ENCODE assay signal across 21 cellular contexts in genomic region chr7:143018931-143019330, GRCh38. TPM values are rescaled to one million over a fixed set of nuclear protein-coding genes. Genes with fewer than 3 reads are reported as not detected.
DNase-seq lines count a peak whose midpoint lies in the region; ATAC-seq, FAIRE-seq and TF ChIP-seq lines count a peak whose summit lies in the region.
"Had no signal": no experiment of that assay in that cellular context is flagged by ENCODE, and none has a peak within 500 bp of the region (broad histone marks: within the 10 kb centered on the region; RNA-seq: fewer than 3 reads in every experiment).

No MANE protein-coding gene starts in this region.

- peaks cover 0 to 6% (median 0%) of the 10 kb centered on the region in 3 donors for H3K4me1 Mint-ChIP-seq in T-cell

- CTCF ChIA-PET in endothelial cell of umbilical vein (lab: Charles Lee), result interaction anchor here (0.8 to 26.4 kb wide), 4 partner anchors 11 to 200 kb away, joined by 3 to 967 read pairs (median 8); partner anchors contain the start of gene TAS2R40
- CTCF ChIA-PET in T-cell (lab: Charles Lee), result interaction anchor here in 1 of 2 donors (1.5 kb wide), 2 partner anchors 11 to 13 kb away, joined by 4 to 5 read pairs; no protein-coding TSS in a partner anchor

- POLR2A ChIA-PET in endothelial cell of umbilical vein (lab: Charles Lee) (no interaction called here), T-cell (lab: Charles Lee) (no interaction called here)

- H3K27me3 ChIP-seq in SJSA1 (replicated peaks) (no peaks in the 10 kb centered on the region), endothelial cell of umbilical vein (ENCODE audit: control insufficient read depth in 2 of 2, insufficient read depth in 2 of 2, low read length in 2 of 2) (no peaks in the 10 kb centered on the region)
- H3K27me3 ChIP-seq: BE2C had no signal

- H3K36me3 ChIP-seq in SJSA1 (no peaks in the 10 kb centered on the region), endothelial cell of umbilical vein (ENCODE audit: control insufficient read depth in 2 of 2, extremely low read depth in 1 of 2, insufficient read depth in 2 of 2, low read length in 2 of 2) (no peaks in the 10 kb centered on the region)
- H3K36me3 ChIP-seq: BE2C had no signal

- H3K9me1 ChIP-seq in endothelial cell of umbilical vein (replicated peaks; ENCODE audit: control insufficient read depth, extremely low read depth, insufficient read depth, low read length), result no peaks in the 10 kb centered on the region

- H3K27ac ChIP-seq in SJSA1 (peak overlapping the region; percentile 90), endothelial cell of umbilical vein (ENCODE audit: insufficient read depth, low read depth, low read length) (peak overlapping the region; percentile 55)

- no peaks in the 10 kb centered on the region for H3K9me3 ChIP-seq in SJSA1 (replicated peaks)
- H3K9me3 ChIP-seq in endothelial cell of umbilical vein (replicated peaks; ENCODE audit: control insufficient read depth, insufficient read depth, low read length), result no peaks in the 10 kb centered on the region
- H3K9me3 ChIP-seq: BE2C had no signal

- no peaks in the 10 kb centered on the region for H3K36me3 Mint-ChIP-seq in T-cell

- no peaks in the 10 kb centered on the region for H3K79me2 ChIP-seq in endothelial cell of umbilical vein (ENCODE audit: control insufficient read depth, insufficient read depth, low read length)

- no peak for TF ChIP-seq CTCF in endothelial cell of umbilical vein (IDR thresholded peaks at IDR 0.05; ENCODE audit: extremely low read depth in 1 of 2, insufficient read depth in 1 of 2, low read depth in 1 of 2, low read length in 2 of 2)

- H3K4me3 ChIP-seq in SJSA1 (no peak overlapping the region), endothelial cell of umbilical vein (replicated peaks in 1 of 3; ENCODE audit: insufficient read depth in 1 of 3, low read depth in 1 of 3, low read length in 3 of 3) (no peak overlapping the region)
- H3K4me3 ChIP-seq: GM12878 had no signal

- dilution Hi-C loops in endothelial cell of umbilical vein (cut with MboI; ENCODE audit: extremely low pct_ligation_motif_present, low sequenced_read_pairs), result loop anchor here (25.0 kb wide), 1 partner anchor 193 kb away; the partner anchor contains the start of gene TAS2R40

- H3K4me1 ChIP-seq in SJSA1 (replicated peaks) (peaks cover 58% of the 10 kb centered on the region), endothelial cell of umbilical vein (ENCODE audit: control insufficient read depth, extremely low read depth, insufficient read depth, low read length) (peaks cover 22% of the 10 kb centered on the region)
- H3K4me1 ChIP-seq: BE2C had no signal

- no peak overlapping the region for H3K9ac ChIP-seq in endothelial cell of umbilical vein (replicated peaks; ENCODE audit: extremely low read depth, insufficient read depth, low read length)

- FAIRE-seq in endothelial cell of umbilical vein (lab: Jason Lieb, UNC), result no peak
- FAIRE-seq: GM12878 had no signal

- H4K20me1 ChIP-seq in endothelial cell of umbilical vein (replicated peaks; ENCODE audit: control insufficient read depth, extremely low read depth, insufficient read depth, low read length), result no peaks in the 10 kb centered on the region

- H3K4me3 Mint-ChIP-seq in T-cell, result no peak overlapping the region
- H3K4me3 Mint-ChIP-seq: H9, HFFc6 had no signal

- H2AFZ ChIP-seq in endothelial cell of umbilical vein (ENCODE audit: low read depth, low read length), result no peak overlapping the region

- peak; percentile 9 for DNase-seq in HT1080 (ENCODE audit: low read depth)
- DNase-seq in SJSA1 (ENCODE audit: low read depth in 1 of 2, low spot score in 2 of 2), result no peak
- DNase-seq in endothelial cell of umbilical vein (ENCODE audit: low read depth, low spot score), result peak; percentile 73
- peak; percentile 46 for DNase-seq in pulmonary artery endothelial cell (ENCODE audit: low read depth, low spot score)
- DNase-seq in stimulated activated CD8-positive, alpha-beta memory T cell treated with anti-CD3 and anti-CD28 coated beads, Interleukin-4, amount 100 ng/mL, for 48 hours, result no peak
- no peak for DNase-seq in COLO829 (ENCODE audit: low spot score)
- no peak for DNase-seq in T-cell
- DNase-seq: BE2C, DMS79, H9, HFFc6, KBM-7, NCI-H1048, NCI-H1417 treated with DMSO at 0.1 percent for 48 hours, NCI-H187, NCI-H446, NCI-H526 had no signal

- peaks cover 12 to 13% of the 10 kb centered on the region in 2 donors for H3K27me3 Mint-ChIP-seq in T-cell

- H3K9me3 Mint-ChIP-seq in T-cell, result peaks cover 0 to 8% (median 5%) of the 10 kb centered on the region in 3 donors
- H3K9me3 Mint-ChIP-seq: H9, HFFc6 had no signal

- no peak for ATAC-seq in T-cell (replicated peaks in 1 of 4)
- ATAC-seq: GM12878, Right ventricle myocardium inferior had no signal

- H3K4me2 ChIP-seq in endothelial cell of umbilical vein (ENCODE audit: insufficient read depth, low read length), result peak overlapping the region; percentile 52

- intact Hi-C loops in endothelial cell of umbilical vein (cut with micrococcal nuclease), result loop anchor here (10.0 kb wide), 1 partner anchor 486 kb away; no protein-coding TSS in a partner anchor

- no peak overlapping the region for H3K27ac Mint-ChIP-seq in T-cell
- H3K27ac Mint-ChIP-seq: H9, HFFc6 had no signal

- no TSS peak for BruUV-seq in endothelial cell of umbilical vein (replicated peaks; lab: Mats Ljungman, UMichigan)

- no peak for TF ChIP-seq POLR2A in endothelial cell of umbilical vein (IDR thresholded peaks at IDR 0.05; ENCODE audit: low read depth, low read length)

TF ChIP-seq in endothelial cell of umbilical vein, 7 proteins besides CTCF, POLR2A, EP300 and RAD21:
- TF ChIP-seq FOS (IDR thresholded peaks at IDR 0.05; ENCODE audit: borderline replicate concordance, insufficient read depth, low read length) (peak; percentile 79), JUN (IDR thresholded peaks at IDR 0.05; ENCODE audit: borderline replicate concordance, insufficient read depth, insufficient read length, low read depth) (peak; percentile 87), MYC (IDR thresholded peaks at IDR 0.05; ENCODE audit: low read depth, low read length) (no peak), GATA2 (IDR thresholded peaks at IDR 0.05; ENCODE audit: insufficient read depth, insufficient read length, low read depth, low read length) (no peak), EZH2 (IDR thresholded peaks at IDR 0.05; ENCODE audit: borderline replicate concordance, low read depth, low read length, severe bottlenecking) (no peak)
TF ChIP-seq in endothelial cell of umbilical vein: peak in this region for 2.

RNA-seq across cellular contexts. Expression of gene OR9A2, which starts 8.0 kb away (rescaled TPM):
- not detected in 2 replicates for total RNA-seq in HT1080 (2014; rRNA removed; shearing (Covaris generic))
- not detected in 2 replicates for polyA plus RNA-seq in HT1080 (2015; cell fraction: cytosol; rRNA removed)
- polyA plus RNA-seq in HT1080 (2015; cell fraction: nucleus; rRNA removed), result not detected in 2 replicates
- not detected in 2 replicates for total RNA-seq in SJSA1 (2014; rRNA removed; shearing (Covaris generic))
- total RNA-seq in endothelial cell of umbilical vein (not detected in 2 replicates), pulmonary artery endothelial cell (not detected in 2 replicates), T-cell (not detected)
- polyA plus RNA-seq in endothelial cell of umbilical vein, result not detected in 2 replicates
- not detected in 2 replicates for polyA plus RNA-seq in endothelial cell of umbilical vein (2011; cell fraction: cytosol; rRNA removed)
- polyA plus RNA-seq in endothelial cell of umbilical vein (2011; cell fraction: nucleus; rRNA removed), result not detected in 2 replicates
- not detected in 2 replicates for polyA plus RNA-seq in endothelial cell of umbilical vein (2012)
- 1.5 TPM in 1 of 2 replicates, not detected in the other for polyA minus RNA-seq in endothelial cell of umbilical vein
- not detected for polyA minus RNA-seq in endothelial cell of umbilical vein (2011; cell fraction: cytosol; rRNA and poly(A)+ RNA removed)
- polyA minus RNA-seq in endothelial cell of umbilical vein (2011; cell fraction: nucleus; rRNA and poly(A)+ RNA removed), result 2.7 and 2.8 TPM in 2 replicates
- total RNA-seq: A673, GM12878, H9, HFFc6, Right ventricle myocardium inferior, SK-MEL-5 had no signal
- polyA plus RNA-seq: GM12878 had no signal

RNA-seq across cellular contexts. Expression of gene OR6V1, which starts 33.2 kb away (rescaled TPM):
- not detected in 2 replicates for total RNA-seq in HT1080 (2014; rRNA removed; shearing (Covaris generic))
- not detected in 2 replicates for polyA plus RNA-seq in HT1080 (2015; cell fraction: cytosol; rRNA removed)
- polyA plus RNA-seq in HT1080 (2015; cell fraction: nucleus; rRNA removed), result not detected in 2 replicates
- total RNA-seq in SJSA1 (2014; rRNA removed; shearing (Covaris generic)), result not detected in 2 replicates
- not detected in 2 replicates for total RNA-seq in endothelial cell of umbilical vein
- polyA plus RNA-seq in endothelial cell of umbilical vein, result not detected in 2 replicates
- not detected in 2 replicates for polyA plus RNA-seq in endothelial cell of umbilical vein (2011; cell fraction: cytosol; rRNA removed)
- polyA plus RNA-seq in endothelial cell of umbilical vein (2011; cell fraction: nucleus; rRNA removed), result not detected in 2 replicates
- not detected in 2 replicates for polyA plus RNA-seq in endothelial cell of umbilical vein (2012)
- not detected in 2 replicates for polyA minus RNA-seq in endothelial cell of umbilical vein
- not detected for polyA minus RNA-seq in endothelial cell of umbilical vein (2011; cell fraction: cytosol; rRNA and poly(A)+ RNA removed)
- polyA minus RNA-seq in endothelial cell of umbilical vein (2011; cell fraction: nucleus; rRNA and poly(A)+ RNA removed), result not detected in 2 replicates
- total RNA-seq in pulmonary artery endothelial cell, result not detected in 2 replicates
- not detected for total RNA-seq in T-cell
- total RNA-seq: A673, GM12878, H9, HFFc6, Right ventricle myocardium inferior, SK-MEL-5 had no signal
- polyA plus RNA-seq: GM12878 had no signal

RNA-seq across cellular contexts. Expression of gene KEL, which starts 56.8 kb away (rescaled TPM):
- not detected in 2 replicates for total RNA-seq in HT1080 (2014; rRNA removed; shearing (Covaris generic))
- polyA plus RNA-seq in HT1080 (2015; cell fraction: cytosol; rRNA removed), result 0.25 and 0.26 TPM in 2 replicates
- 0.22 and 0.27 TPM in 2 replicates for polyA plus RNA-seq in HT1080 (2015; cell fraction: nucleus; rRNA removed)
- total RNA-seq in SJSA1 (2014; rRNA removed; shearing (Covaris generic)), result 1.1 and 5.1 TPM in 2 replicates
- total RNA-seq in endothelial cell of umbilical vein (0.23 and 1.2 TPM in 2 replicates), pulmonary artery endothelial cell (not detected in 2 replicates), T-cell (under 1 TPM; 0.14 to 0.82 (median 0.28) TPM)
- 0.13 and 0.30 TPM in 2 replicates for polyA plus RNA-seq in endothelial cell of umbilical vein
- polyA plus RNA-seq in endothelial cell of umbilical vein (2011; cell fraction: cytosol; rRNA removed), result 0.04 and 0.08 TPM in 2 replicates
- 0.46 and 0.88 TPM in 2 replicates for polyA plus RNA-seq in endothelial cell of umbilical vein (2011; cell fraction: nucleus; rRNA removed)
- polyA plus RNA-seq in endothelial cell of umbilical vein (2012), result 0.33 TPM in 1 of 2 replicates, not detected in the other
- 0.36 and 5.2 TPM in 2 replicates for polyA minus RNA-seq in endothelial cell of umbilical vein
- polyA minus RNA-seq in endothelial cell of umbilical vein (2011; cell fraction: cytosol; rRNA and poly(A)+ RNA removed), result not detected
- 0.82 TPM in 2 replicates for polyA minus RNA-seq in endothelial cell of umbilical vein (2011; cell fraction: nucleus; rRNA and poly(A)+ RNA removed)
- total RNA-seq: A673, HFFc6, SK-MEL-5 had no signal

Comparison
In these comparisons a context has a peak if more than half of its experiments do, and no peak if none do; other contexts are left out.
1. DNase-seq: peak in HT1080 (single experiment), endothelial cell of umbilical vein (single experiment) and pulmonary artery endothelial cell (single experiment); none in SJSA1 (0 of 2), stimulated activated CD8-positive, alpha-beta memory T cell treated with anti-CD3 and anti-CD28 coated beads, Interleukin-4, amount 100 ng/mL, for 48 hours (single experiment), COLO829 (single experiment) and T-cell (0 of 34).